In the genomic region with DNA sequence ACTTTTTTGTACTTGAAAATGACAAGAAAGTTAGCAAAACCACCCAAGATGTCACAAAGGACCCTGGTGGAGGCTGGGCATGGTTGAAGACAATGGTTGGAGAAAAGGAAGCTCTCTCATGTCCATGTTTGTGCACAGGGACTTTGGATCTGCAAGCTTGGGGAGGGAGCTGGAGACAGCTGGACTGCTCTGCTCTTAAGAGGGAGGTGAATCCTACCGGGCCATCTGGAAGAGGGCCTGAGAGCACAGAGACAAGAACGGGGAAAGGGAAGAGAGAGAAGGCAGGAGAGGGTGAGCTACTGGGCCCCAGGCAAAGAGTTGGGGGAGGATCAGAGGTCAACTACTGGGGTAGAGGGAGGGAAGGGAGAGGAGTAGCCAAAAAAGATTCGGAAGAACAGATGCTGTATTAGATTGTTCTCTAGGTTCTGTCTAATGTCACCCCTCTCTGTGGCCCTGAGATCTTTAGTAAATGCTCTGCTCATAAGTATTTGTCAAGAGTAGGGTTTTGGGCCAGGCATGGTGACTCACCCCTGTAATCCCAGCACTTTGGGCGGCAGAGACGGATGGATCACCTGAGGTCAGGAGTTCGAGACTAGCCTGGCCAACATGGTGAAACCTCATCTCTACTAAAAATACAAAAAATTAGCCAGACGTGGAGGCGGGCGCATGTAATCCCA, we compare ENCODE assay signal across 1 cellular context.
TF ChIP-seq lines count a peak whose summit lies in the region.

No MANE protein-coding gene starts in this region.

TF ChIP-seq in IMR-90, 13 proteins besides CTCF, POLR2A, EP300 and RAD21:
- TF ChIP-seq BHLHE40 (IDR thresholded peaks at IDR 0.05; ENCODE audit: low read depth, low read length), result peak; percentile 11; the same call in 1 of the 2 replicates
- no peak for TF ChIP-seq MAFK (IDR thresholded peaks at IDR 0.05; ENCODE audit: low read depth, low read length)
